In genomic region chr4:83012631-83013419, GRCh38 we compare ENCODE assay signal across 8 cellular contexts. TPM values are rescaled to one million over a fixed set of nuclear protein-coding genes. Genes with fewer than 3 reads are reported as not detected.
A peak's percentile ranks its signal among the peaks of the same experiment; 100 is the strongest.
DNase-seq lines count a peak whose midpoint lies in the region; ATAC-seq and TF ChIP-seq lines count a peak whose summit lies in the region.

No MANE protein-coding gene starts in this region.

- H3K4me3 Mint-ChIP-seq in Caco-2 (ENCODE audit: unreplicated experiment) (peak overlapping the region; percentile 95), endodermal cell (peak overlapping the region; percentile 87)
- peak overlapping the region; percentile 88 for H3K4me3 Mint-ChIP-seq in activated CD8-positive, alpha-beta memory T cell treated with anti-CD3 and anti-CD28 coated beads, Interleukin-2, amount 10 ng/mL, durations not matched to agents 7 days and 5 days

- peaks cover 21% of the 10 kb centered on the region for H3K4me1 Mint-ChIP-seq in Caco-2 (ENCODE audit: low read depth, unreplicated experiment)
- H3K4me1 Mint-ChIP-seq in activated CD8-positive, alpha-beta memory T cell treated with anti-CD3 and anti-CD28 coated beads, Interleukin-2, amount 10 ng/mL, durations not matched to agents 7 days and 5 days, result peaks cover 31% of the 10 kb centered on the region
- H3K4me1 Mint-ChIP-seq in endodermal cell, result peaks cover 29% of the 10 kb centered on the region

- peak overlapping the region; percentile 75 for H3K9ac ChIP-seq in endodermal cell (ENCODE audit: extremely low read depth, low read length, poor library complexity, severe bottlenecking)

- intact Hi-C loops in Caco-2 (cut with micrococcal nuclease; ENCODE audit: unreplicated experiment), result loop anchor here (1.0 to 2.0 kb wide), 3 partner anchors 21 to 252 kb away; partner anchors contain the start of gene THAP9

- peak; percentile 86 for ATAC-seq in GM21360 (IDR thresholded peaks at IDR 0.05; ENCODE audit: unreplicated experiment)
- ATAC-seq in activated CD8-positive, alpha-beta memory T cell treated with anti-CD3 and anti-CD28 coated beads, Interleukin-2, amount 10 ng/mL, durations not matched to agents 7 days and 5 days, result peak; percentile 85

- POLR2A ChIA-PET in Caco-2 (lab: Charles Lee), result interaction anchor here (0.6 to 1.1 kb wide), 6 partner anchors 20 to 522 kb away, joined by 3 to 24 read pairs (median 8); partner anchors contain the start of genes COPS4 and COQ2

- H3K4me3 ChIP-seq in Caco-2 (ENCODE audit: low read depth, low read length), result peak overlapping the region; percentile 51
- H3K4me3 ChIP-seq in endodermal cell (ENCODE audit: low read length), result peak overlapping the region; percentile 95

- H3K4me1 ChIP-seq in Caco-2 (peaks cover 15% of the 10 kb centered on the region; the same call in 1 of the 2 replicates), endodermal cell (ENCODE audit: control insufficient read depth, insufficient read depth, low read length) (peaks cover 4% of the 10 kb centered on the region)

- H3K9me3 ChIP-seq in Caco-2, result no peaks in the 10 kb centered on the region
- H3K9me3 ChIP-seq in endodermal cell (ENCODE audit: control insufficient read depth, low read length), result no peaks in the 10 kb centered on the region

- WGBS in endodermal cell (ENCODE audit: insufficient coverage in 1 of 2, insufficient read length in 1 of 2), 2 experiments, result 0 to 2% methylated on average over 9 to 80 of the region's 80 CpGs

- no TSS peak for BruUV-seq in Caco-2 (replicated peaks; lab: Mats Ljungman, UMichigan)

- H3K9me3 Mint-ChIP-seq in Caco-2 (ENCODE audit: unreplicated experiment) (no peaks in the 10 kb centered on the region), endodermal cell (no peaks in the 10 kb centered on the region)
- H3K9me3 Mint-ChIP-seq in activated CD8-positive, alpha-beta memory T cell treated with anti-CD3 and anti-CD28 coated beads, Interleukin-2, amount 10 ng/mL, durations not matched to agents 7 days and 5 days (ENCODE audit: low read depth), result no peaks in the 10 kb centered on the region

- CTCF ChIA-PET in Caco-2 (lab: Charles Lee), result interaction anchor here (0.9 to 1.2 kb wide), 2 partner anchors 22 to 269 kb away, joined by 4 to 22 read pairs; partner anchors contain the start of gene COPS4
- CTCF ChIA-PET in activated CD8-positive, alpha-beta memory T cell treated with anti-CD3 and anti-CD28 coated beads, Interleukin-2, amount 10 ng/mL, durations not matched to agents 7 days and 5 days (lab: Charles Lee), result interaction anchor here (1.1 to 3.1 kb wide), 6 partner anchors 18 to 271 kb away, joined by 3 to 13 read pairs (median 5); partner anchors contain the start of genes COPS4 and THAP9

- H3K36me3 Mint-ChIP-seq in Caco-2 (ENCODE audit: insufficient read depth, unreplicated experiment), result peaks cover 28% of the 10 kb centered on the region
- peaks cover 7% of the 10 kb centered on the region for H3K36me3 Mint-ChIP-seq in activated CD8-positive, alpha-beta memory T cell treated with anti-CD3 and anti-CD28 coated beads, Interleukin-2, amount 10 ng/mL, durations not matched to agents 7 days and 5 days
- no peaks in the 10 kb centered on the region for H3K36me3 Mint-ChIP-seq in endodermal cell (ENCODE audit: low read depth)

- H3K27me3 Mint-ChIP-seq in Caco-2 (ENCODE audit: insufficient read depth, unreplicated experiment) (no peaks in the 10 kb centered on the region), endodermal cell (ENCODE audit: insufficient read depth) (peaks cover 12% of the 10 kb centered on the region)
- no peaks in the 10 kb centered on the region for H3K27me3 Mint-ChIP-seq in activated CD8-positive, alpha-beta memory T cell treated with anti-CD3 and anti-CD28 coated beads, Interleukin-2, amount 10 ng/mL, durations not matched to agents 7 days and 5 days

- H3K27ac ChIP-seq in endodermal cell (ENCODE audit: low read depth, low read length), result peak overlapping the region; percentile 83

- H3K27ac Mint-ChIP-seq in Caco-2 (ENCODE audit: unreplicated experiment) (peak overlapping the region; percentile 99), endodermal cell (peak overlapping the region; percentile 91)
- H3K27ac Mint-ChIP-seq in activated CD8-positive, alpha-beta memory T cell treated with anti-CD3 and anti-CD28 coated beads, Interleukin-2, amount 10 ng/mL, durations not matched to agents 7 days and 5 days, result peak overlapping the region; percentile 87

- H3K27me3 ChIP-seq in Caco-2 (replicated peaks; ENCODE audit: control insufficient read depth, insufficient read depth, low read length), result no peaks in the 10 kb centered on the region
- no peaks in the 10 kb centered on the region for H3K27me3 ChIP-seq in endodermal cell (ENCODE audit: control insufficient read depth, insufficient read depth, low read length, poor library complexity, severe bottlenecking)

- H3K36me3 ChIP-seq in Caco-2 (ENCODE audit: control insufficient read depth, insufficient read depth, low read length), result no peaks in the 10 kb centered on the region
- no peaks in the 10 kb centered on the region for H3K36me3 ChIP-seq in endodermal cell (ENCODE audit: control insufficient read depth, insufficient read depth, low read length)

- TF ChIP-seq CTCF in Caco-2 (IDR thresholded peaks at IDR 0.05; ENCODE audit: insufficient read depth in 1 of 2, low read depth in 1 of 2, low read length in 1 of 2, severe bottlenecking in 1 of 2, unreplicated experiment in 1 of 2), result peak; percentile 49 to 60
- peak; percentile 68 for TF ChIP-seq CTCF in endodermal cell (conservative IDR thresholded peaks at IDR 0.05)

- DNase-seq in Caco-2, result peak; percentile 97 to 98
- peak; percentile 96 for DNase-seq in HT1080 (ENCODE audit: low read depth)
- peak; percentile 93 to 98 for DNase-seq in NOMO-1 (lab: John Stamatoyannopoulos, UW; ENCODE audit: unreplicated experiment in 2 of 2)
- DNase-seq in activated CD8-positive, alpha-beta memory T cell treated with anti-CD3 and anti-CD28 coated beads, Interleukin-2, amount 10 ng/mL, durations not matched to agents 7 days and 5 days, result peak; percentile 98
- peak; percentile 99 for DNase-seq in endodermal cell
- peak; percentile 99 for DNase-seq in mesenteric fat pad (ENCODE audit: low spot score)
- DNase-seq in stimulated activated CD8-positive, alpha-beta memory T cell treated with anti-CD3 and anti-CD28 coated beads, Interleukin-15, amount 100 ng/mL, for 24 hours (ENCODE audit: low read depth), result peak; percentile 91

RNA-seq across cellular contexts. Expression of gene LIN54, which starts 2.2 kb away (rescaled TPM):
- 27.6 and 29.6 TPM in 2 replicates for total RNA-seq in Caco-2 (2022)
- total RNA-seq in HT1080 (2014; rRNA removed; shearing (Covaris generic)), result 16.4 and 18.5 TPM in 2 replicates
- polyA plus RNA-seq in HT1080 (2015; cell fraction: cytosol; rRNA removed), result 9.3 and 10.8 TPM in 2 replicates
- 6.2 and 6.4 TPM in 2 replicates for polyA plus RNA-seq in HT1080 (2015; cell fraction: nucleus; rRNA removed)
- total RNA-seq in activated CD8-positive, alpha-beta memory T cell treated with anti-CD3 and anti-CD28 coated beads, Interleukin-2, amount 10 ng/mL, durations not matched to agents 7 days and 5 days, result 10 to 100 TPM; 36.3 to 38.6 TPM
- 10 to 100 TPM; 14.5 to 18.1 TPM for total RNA-seq in endodermal cell
- 14.6 TPM for polyA plus RNA-seq in endodermal cell (2013, experiment 1 of 2)
- 13.5 TPM for polyA plus RNA-seq in endodermal cell (2013, experiment 2 of 2)
- 8.1 TPM for total RNA-seq in mesenteric fat pad

RNA-seq across cellular contexts. Expression of gene COPS4, which starts 22.2 kb away (rescaled TPM):
- 34.5 and 36.3 TPM in 2 replicates for total RNA-seq in Caco-2 (2022)
- 48.6 and 66.7 TPM in 2 replicates for total RNA-seq in HT1080 (2014; rRNA removed; shearing (Covaris generic))
- 45.3 and 48.1 TPM in 2 replicates for polyA plus RNA-seq in HT1080 (2015; cell fraction: cytosol; rRNA removed)
- 38.4 and 44.5 TPM in 2 replicates for polyA plus RNA-seq in HT1080 (2015; cell fraction: nucleus; rRNA removed)
- 10 to 100 TPM; 27.6 to 33.1 TPM for total RNA-seq in activated CD8-positive, alpha-beta memory T cell treated with anti-CD3 and anti-CD28 coated beads, Interleukin-2, amount 10 ng/mL, durations not matched to agents 7 days and 5 days
- total RNA-seq in endodermal cell, result 10 to 100 TPM; 34.8 to 39.4 TPM
- 57.3 TPM for polyA plus RNA-seq in endodermal cell (2013, experiment 1 of 2)
- 59.4 TPM for polyA plus RNA-seq in endodermal cell (2013, experiment 2 of 2)
- 31.3 TPM for total RNA-seq in mesenteric fat pad

Comparison
In these comparisons a context has a peak if more than half of its experiments do, and no peak if none do; other contexts are left out.
1. Peak in every context shown above with its lines: DNase-seq, ATAC-seq, H3K4me3 ChIP-seq and H3K27ac ChIP-seq.